14 cellular contexts compared by ENCODE assay signal in genomic region chr11:103700605-103701004, GRCh38.
A peak's percentile ranks its signal among the peaks of the same experiment; 100 is the strongest.
DNase-seq lines count a peak whose midpoint lies in the region; ATAC-seq, FAIRE-seq and TF ChIP-seq lines count a peak whose summit lies in the region.
"Had no signal": no experiment of that assay in that cellular context is flagged by ENCODE, and none has a peak within 500 bp of the region (broad histone marks: within the 10 kb centered on the region; RNA-seq: fewer than 3 reads in every experiment).

No MANE protein-coding gene starts in this region.

- POLR2A ChIA-PET in naive thymus-derived CD4-positive, alpha-beta T cell (lab: Charles Lee) = no interaction called here

- no peaks in the 10 kb centered on the region for H3K36me3 ChIP-seq in heart left ventricle
- H3K36me3 ChIP-seq in left ventricle myocardium inferior = no peaks in the 10 kb centered on the region
- no peaks in the 10 kb centered on the region for H3K36me3 ChIP-seq in bronchial epithelial cell (ENCODE audit: control insufficient read depth, insufficient read depth, low read length)
- no peaks in the 10 kb centered on the region for H3K36me3 ChIP-seq in H7 (replicated peaks; ENCODE audit: control insufficient read depth, insufficient read depth, low read length)
- no peaks in the 10 kb centered on the region for H3K36me3 ChIP-seq in naive thymus-derived CD4-positive, alpha-beta T cell (ENCODE audit: control insufficient read depth in 2 of 3, insufficient read depth in 3 of 3, low read length in 3 of 3)
- H3K36me3 ChIP-seq: upper lobe of left lung had no signal

- CTCF ChIA-PET in naive thymus-derived CD4-positive, alpha-beta T cell (lab: Charles Lee) = no interaction called here

- WGBS in heart left ventricle, 4 donors = 14 to 45% (median 28%) methylated on average over 1 of the region's 1 CpG

- ATAC-seq in heart left ventricle = peak in 3 of 4 donors; percentile 47 to 88 (median 50)
- no peak for ATAC-seq in HG02678 (IDR thresholded peaks at IDR 0.05; ENCODE audit: unreplicated experiment)
- ATAC-seq in naive thymus-derived CD4-positive, alpha-beta T cell = no peak

- no peak for FAIRE-seq in bronchial epithelial cell (lab: Jason Lieb, UNC)
- FAIRE-seq: H1 had no signal

- intact Hi-C loops in heart left ventricle (cut with DNase I) (no loop called here), left ventricle myocardium inferior (cut with micrococcal nuclease) (no loop called here)
- intact Hi-C loops in naive thymus-derived CD4-positive, alpha-beta T cell (cut with micrococcal nuclease) = no loop called here

- no peaks in the 10 kb centered on the region for H3K4me1 Mint-ChIP-seq in immature natural killer cell
- H3K4me1 Mint-ChIP-seq in naive thymus-derived CD4-positive, alpha-beta T cell = no peaks in the 10 kb centered on the region
- H3K4me1 Mint-ChIP-seq: neural crest cell had no signal

- TF ChIP-seq CTCF in heart left ventricle (IDR thresholded peaks at IDR 0.05) = no peak
- TF ChIP-seq CTCF in left ventricle myocardium inferior (IDR thresholded peaks at IDR 0.05; ENCODE audit: borderline replicate concordance) = no peak
- TF ChIP-seq CTCF in bronchial epithelial cell (IDR thresholded peaks at IDR 0.05; ENCODE audit: insufficient read depth, low read length, severe bottlenecking) = no peak

- DNase-seq in heart left ventricle (no peak), left ventricle myocardium inferior (no peak), bronchial epithelial cell (ENCODE audit: low read depth) (peak; percentile 54), kidney tubule cell (ENCODE audit: low spot score) (peak; percentile 65), immature natural killer cell (no peak), H7 (no peak)
- no peak for DNase-seq in naive thymus-derived CD4-positive, alpha-beta T cell
- DNase-seq: activated CD4-positive, alpha-beta memory T cell treated with anti-CD3 and anti-CD28 coated beads for 36 hours; NCI-H510A treated with DMSO at 0.1 percent for 48 hours; upper lobe of left lung had no signal

- no peak for TF ChIP-seq POLR2A in heart left ventricle (IDR thresholded peaks at IDR 0.05)

- no peaks in the 10 kb centered on the region for H3K36me3 Mint-ChIP-seq in immature natural killer cell
- no peaks in the 10 kb centered on the region for H3K36me3 Mint-ChIP-seq in naive thymus-derived CD4-positive, alpha-beta T cell
- H3K36me3 Mint-ChIP-seq: activated CD4-positive, alpha-beta memory T cell treated with anti-CD3 and anti-CD28 coated beads for 36 hours had no signal

- H3K4me1 ChIP-seq in heart left ventricle (peaks cover 0 to 8% (median 3%) of the 10 kb centered on the region in 12 donors), left ventricle myocardium inferior (peaks cover 7% of the 10 kb centered on the region)
- no peaks in the 10 kb centered on the region for H3K4me1 ChIP-seq in naive thymus-derived CD4-positive, alpha-beta T cell (ENCODE audit: control insufficient read depth in 2 of 2, insufficient read depth in 2 of 2, low read length in 2 of 2)

- H3K27ac Mint-ChIP-seq in immature natural killer cell = no peak overlapping the region
- H3K27ac Mint-ChIP-seq in naive thymus-derived CD4-positive, alpha-beta T cell = no peak overlapping the region
- H3K27ac Mint-ChIP-seq: activated CD4-positive, alpha-beta memory T cell treated with anti-CD3 and anti-CD28 coated beads for 36 hours had no signal

- H3K27me3 Mint-ChIP-seq in immature natural killer cell (ENCODE audit: low read depth in 3 of 3) = peaks cover 0 to 5% (median 0%) of the 10 kb centered on the region in 3 donors
- H3K27me3 Mint-ChIP-seq in naive thymus-derived CD4-positive, alpha-beta T cell = peaks cover 0 to 5% (median 0%) of the 10 kb centered on the region in 5 donors
- H3K27me3 Mint-ChIP-seq: activated CD4-positive, alpha-beta memory T cell treated with anti-CD3 and anti-CD28 coated beads for 36 hours had no signal

- peaks cover 0 to 5% (median 1%) of the 10 kb centered on the region in 6 donors for H3K9me3 Mint-ChIP-seq in immature natural killer cell
- peaks cover 0 to 11% (median 0%) of the 10 kb centered on the region in 11 donors for H3K9me3 Mint-ChIP-seq in naive thymus-derived CD4-positive, alpha-beta T cell

- H3K27ac ChIP-seq in heart left ventricle = no peak overlapping the region
- no peak overlapping the region for H3K27ac ChIP-seq in left ventricle myocardium inferior (replicated peaks)
- H3K27ac ChIP-seq in naive thymus-derived CD4-positive, alpha-beta T cell (ENCODE audit: low read depth, low read length) = no peak overlapping the region
- H3K27ac ChIP-seq: upper lobe of left lung had no signal

- H3K9me3 ChIP-seq in heart left ventricle = no peaks in the 10 kb centered on the region
- H3K9me3 ChIP-seq in left ventricle myocardium inferior (replicated peaks) = no peaks in the 10 kb centered on the region
- H3K9me3 ChIP-seq in naive thymus-derived CD4-positive, alpha-beta T cell (ENCODE audit: control insufficient read depth in 2 of 3, low read length in 3 of 3) = no peaks in the 10 kb centered on the region
- H3K9me3 ChIP-seq: upper lobe of left lung had no signal

- H3K4me3 ChIP-seq in heart left ventricle = no peak overlapping the region
- H3K4me3 ChIP-seq in left ventricle myocardium inferior = no peak overlapping the region
- no peak overlapping the region for H3K4me3 ChIP-seq in bronchial epithelial cell (ENCODE audit: low read depth, low read length)
- H3K4me3 ChIP-seq in H7 (ENCODE audit: insufficient read depth, low read depth, low read length) = no peak overlapping the region
- no peak overlapping the region for H3K4me3 ChIP-seq in naive thymus-derived CD4-positive, alpha-beta T cell (ENCODE audit: low read length)
- H3K4me3 ChIP-seq: coronary artery, upper lobe of left lung had no signal

- H3K27me3 ChIP-seq in heart left ventricle (no peaks in the 10 kb centered on the region), left ventricle myocardium inferior (ENCODE audit: low read depth) (no peaks in the 10 kb centered on the region), bronchial epithelial cell (ENCODE audit: control insufficient read depth, insufficient read depth, low read length) (no peaks in the 10 kb centered on the region), H7 (ENCODE audit: control insufficient read depth, insufficient read depth, low read length) (no peaks in the 10 kb centered on the region)
- H3K27me3 ChIP-seq in naive thymus-derived CD4-positive, alpha-beta T cell (ENCODE audit: control insufficient read depth in 2 of 2, insufficient read depth in 2 of 2, low read length in 2 of 2) = no peaks in the 10 kb centered on the region
- H3K27me3 ChIP-seq: upper lobe of left lung had no signal

- no peak overlapping the region for H3K4me3 Mint-ChIP-seq in immature natural killer cell
- no peak overlapping the region for H3K4me3 Mint-ChIP-seq in naive thymus-derived CD4-positive, alpha-beta T cell
- H3K4me3 Mint-ChIP-seq: activated CD4-positive, alpha-beta memory T cell treated with anti-CD3 and anti-CD28 coated beads for 36 hours; neural crest cell had no signal

Comparison
In these comparisons a context has a peak if more than half of its experiments do, and no peak if none do; other contexts are left out.
1. ATAC-seq: peak in heart left ventricle (3 of 4); none in HG02678 (single experiment) and naive thymus-derived CD4-positive, alpha-beta T cell (single experiment).
2. DNase-seq: peak in bronchial epithelial cell (single experiment) and kidney tubule cell (single experiment); none in heart left ventricle (0 of 5), left ventricle myocardium inferior (single experiment), immature natural killer cell (0 of 3), H7 (single experiment) and naive thymus-derived CD4-positive, alpha-beta T cell (0 of 9).